ENCODE assay signal across 8 cellular contexts in the genomic region with DNA sequence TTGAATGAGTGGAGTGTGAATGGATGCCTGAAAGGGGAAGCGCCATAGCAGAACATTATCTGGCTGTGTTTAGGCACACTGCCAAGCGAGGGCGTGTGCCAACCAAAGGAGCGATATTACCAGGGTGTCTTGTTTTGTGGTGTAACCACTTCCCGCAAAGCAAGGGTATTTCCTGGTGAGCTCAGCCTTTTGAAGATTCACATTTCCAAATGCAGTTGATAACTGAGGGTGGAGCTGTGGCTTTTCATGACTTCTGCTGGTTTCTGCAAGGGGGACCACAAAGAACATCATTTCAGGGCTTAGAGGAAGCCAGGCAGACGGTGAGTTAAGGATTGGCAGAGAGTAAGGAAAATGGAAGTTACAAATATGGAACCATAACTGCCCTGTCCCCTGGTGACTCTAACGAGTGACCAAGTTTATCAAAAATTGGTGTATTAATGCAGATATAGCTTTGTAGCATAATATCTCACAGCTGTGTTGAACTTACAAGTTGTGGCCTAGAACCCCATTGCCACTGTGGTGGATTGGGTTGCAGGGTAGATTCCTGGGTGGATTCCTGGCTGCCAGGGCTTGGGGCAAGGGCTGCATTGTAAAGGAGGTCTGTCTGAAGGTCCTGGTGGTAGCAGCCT.
A peak's percentile ranks its signal among the peaks of the same experiment; 100 is the strongest.
DNase-seq lines count a peak whose midpoint lies in the region; ATAC-seq and TF ChIP-seq lines count a peak whose summit lies in the region.

No MANE protein-coding gene starts in this region.

- ATAC-seq in GM19452 (IDR thresholded peaks at IDR 0.05; ENCODE audit: unreplicated experiment) (peak; percentile 70), left lung (peak; percentile 47)

- TF ChIP-seq CTCF in ascending aorta (IDR thresholded peaks at IDR 0.05) (no peak), left lung (IDR thresholded peaks at IDR 0.05) (no peak)

- no peaks in the 10 kb centered on the region for H3K9me3 ChIP-seq in MG63
- H3K9me3 ChIP-seq in ascending aorta, result no peaks in the 10 kb centered on the region
- peaks cover 0 to 2% of the 10 kb centered on the region in 2 donors for H3K9me3 ChIP-seq in left lung

- no peak overlapping the region for H3K4me3 ChIP-seq in MG63
- H3K4me3 ChIP-seq in ascending aorta, result no peak overlapping the region
- H3K4me3 ChIP-seq in left lung, result no peak overlapping the region

- DNase-seq in Ammon's horn (ENCODE audit: low spot score), result peak; percentile 60
- peak; percentile 85 for DNase-seq in MG63
- peak; percentile 71 for DNase-seq in T-helper 9 cell
- DNase-seq in ascending aorta (ENCODE audit: low spot score in 2 of 2), result peak; percentile 17 to 77
- peak in 1 of 2 donors; percentile 53 for DNase-seq in left lung
- DNase-seq in stimulated activated CD8-positive, alpha-beta memory T cell treated with anti-CD3 and anti-CD28 coated beads, Interleukin-4, amount 100 ng/mL, for 48 hours, result peak; percentile 82
- DNase-seq in HuH-7.5 (ENCODE audit: low spot score), result no peak

- peaks cover 0 to 2% of the 10 kb centered on the region in 2 donors for H3K4me1 ChIP-seq in ascending aorta
- peaks cover 13 to 27% of the 10 kb centered on the region in 2 donors for H3K4me1 ChIP-seq in left lung

- H3K27me3 ChIP-seq in MG63 (no peaks in the 10 kb centered on the region), ascending aorta (no peaks in the 10 kb centered on the region), left lung (peaks cover 0 to 53% of the 10 kb centered on the region in 2 donors)

- H3K27ac ChIP-seq in ascending aorta (no peak overlapping the region), left lung (peak overlapping the region in 1 of 2 donors; percentile 30)

- intact Hi-C loops in ascending aorta (cut with DNase I) (no loop called here), left lung (cut with DNase I) (no loop called here)

- H3K36me3 ChIP-seq in MG63, result no peaks in the 10 kb centered on the region
- no peaks in the 10 kb centered on the region for H3K36me3 ChIP-seq in ascending aorta
- no peaks in the 10 kb centered on the region for H3K36me3 ChIP-seq in left lung
